28 cellular contexts compared by ENCODE assay signal in genomic region chr3:59267021-59267420, GRCh38.
"Had no signal": no experiment of that assay in that cellular context is flagged by ENCODE, and none has a peak within 500 bp of the region (broad histone marks: within the 10 kb centered on the region; RNA-seq: fewer than 3 reads in every experiment).

No MANE protein-coding gene starts in this region.

- H3K27me3 Mint-ChIP-seq: activated CD4-positive, alpha-beta T cell treated with anti-CD3 and anti-CD28 coated beads, Interleukin-2, amount 10 ng/mL, durations not matched to agents 24 days and 14 days; activated CD8-positive, alpha-beta T cell treated with anti-CD3 and anti-CD28 coated beads for 36 hours; activated naive CD8-positive, alpha-beta T cell treated with anti-CD3 and anti-CD28 coated beads for 36 hours; activated T-helper 17 cell treated with anti-CD3 and anti-CD28 coated beads, Interleukin-2, amount 50 U/mL, for 72 hours had no signal

- DNase-seq: activated CD4-positive, alpha-beta T cell treated with anti-CD3 and anti-CD28 coated beads, Interleukin-2, amount 10 ng/mL, durations not matched to agents 24 days and 14 days; activated CD4-positive, alpha-beta T cell treated with anti-CD3 and anti-CD28 coated beads, Interleukin-2, amount 50 U/mL, for 4 hours; activated effector memory CD4-positive, alpha-beta T cell treated with anti-CD3 and anti-CD28 coated beads, Interleukin-2, amount 50 U/mL, for 16 hours; activated naive CD4-positive, alpha-beta T cell; activated naive CD4-positive, alpha-beta T cell treated with anti-CD3 and anti-CD28 coated beads, Interleukin-2, amount 50 U/mL, for 16 hours; activated naive CD8-positive, alpha-beta T cell treated with anti-CD3 and anti-CD28 coated beads for 36 hours; activated T-cell treated with anti-CD3 and anti-CD28 coated beads, Interleukin-2, amount 50 U/mL, for 1 hour; activated T-cell treated with anti-CD3 and anti-CD28 coated beads, Interleukin-2, amount 50 U/mL, for 72 hours; amniotic stem cell; aorta; body of pancreas; Karpas-422; KBM-7; MM.1S; NCI-H1105; NCI-H1417 treated with DMSO at 0.1 percent for 48 hours; NCI-H187 treated with DMSO at 0.1 percent for 48 hours; NCI-H2081 treated with DMSO at 0.1 percent for 48 hours; NCI-H226; NCI-H446 treated with DMSO at 0.1 percent for 48 hours; NCI-H524; NCI-H69; Peyer's patch; RPMI8226; SHP77 treated with DMSO at 0.1 percent for 48 hours had no signal

- H3K27me3 ChIP-seq: body of pancreas, breast epithelium, Peyer's patch had no signal

- H3K27ac ChIP-seq: body of pancreas, breast epithelium, Peyer's patch had no signal

- H3K36me3 ChIP-seq: breast epithelium, Peyer's patch had no signal

- H3K4me3 Mint-ChIP-seq: activated CD4-positive, alpha-beta T cell treated with anti-CD3 and anti-CD28 coated beads, Interleukin-2, amount 10 ng/mL, durations not matched to agents 24 days and 14 days; activated CD8-positive, alpha-beta T cell treated with anti-CD3 and anti-CD28 coated beads for 36 hours; activated naive CD8-positive, alpha-beta T cell treated with anti-CD3 and anti-CD28 coated beads for 36 hours; activated T-cell treated with anti-CD3 and anti-CD28 coated beads, Interleukin-2, amount 50 U/mL, for 72 hours; activated T-helper 17 cell treated with anti-CD3 and anti-CD28 coated beads, Interleukin-2, amount 50 U/mL, for 72 hours had no signal

- H3K27ac Mint-ChIP-seq: activated CD4-positive, alpha-beta T cell treated with anti-CD3 and anti-CD28 coated beads, Interleukin-2, amount 10 ng/mL, durations not matched to agents 24 days and 14 days; activated CD8-positive, alpha-beta T cell treated with anti-CD3 and anti-CD28 coated beads for 36 hours; activated naive CD8-positive, alpha-beta T cell treated with anti-CD3 and anti-CD28 coated beads for 36 hours; activated T-cell treated with anti-CD3 and anti-CD28 coated beads, Interleukin-2, amount 50 U/mL, for 72 hours; activated T-helper 17 cell treated with anti-CD3 and anti-CD28 coated beads, Interleukin-2, amount 50 U/mL, for 72 hours had no signal

- H3K4me1 Mint-ChIP-seq: activated naive CD8-positive, alpha-beta T cell treated with anti-CD3 and anti-CD28 coated beads for 36 hours; activated T-helper 17 cell treated with anti-CD3 and anti-CD28 coated beads, Interleukin-2, amount 50 U/mL, for 72 hours had no signal

- H3K36me3 Mint-ChIP-seq: activated naive CD8-positive, alpha-beta T cell treated with anti-CD3 and anti-CD28 coated beads for 36 hours had no signal

- H3K4me1 ChIP-seq: body of pancreas, breast epithelium, Peyer's patch had no signal

- H3K4me3 ChIP-seq: body of pancreas, breast epithelium, Peyer's patch had no signal

- H3K9me3 ChIP-seq: body of pancreas, breast epithelium, Peyer's patch had no signal
